ENCODE assay signal across 28 cellular contexts in the genomic region with DNA sequence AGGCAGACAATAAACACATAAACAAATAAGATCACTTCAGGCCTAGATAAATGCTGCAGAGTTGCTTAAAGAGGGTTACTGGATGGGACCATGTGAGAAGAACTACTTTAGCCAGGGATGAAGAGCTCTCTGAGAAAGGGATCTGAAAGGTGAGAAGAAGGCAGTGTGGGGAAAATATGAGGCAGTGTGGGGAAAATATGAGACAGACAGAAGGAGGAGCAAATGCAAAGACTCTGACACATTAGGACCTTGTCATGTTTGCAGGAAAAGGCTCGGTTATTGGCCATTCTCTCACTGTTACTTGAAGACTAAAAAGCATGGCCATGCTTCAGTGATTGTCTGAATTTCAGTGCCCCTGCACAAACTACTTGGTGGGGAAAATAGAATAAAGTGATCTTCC.
"Had no signal": no experiment of that assay in that cellular context is flagged by ENCODE, and none has a peak within 500 bp of the region (broad histone marks: within the 10 kb centered on the region; RNA-seq: fewer than 3 reads in every experiment).

No MANE protein-coding gene starts in this region.

- H3K27me3 Mint-ChIP-seq: stimulated activated naive CD8-positive, alpha-beta T cell treated with anti-CD3 and anti-CD28 coated beads, Interleukin-15, amount 100 ng/mL, for 72 hours; type B pancreatic cell had no signal

- H3K27me3 ChIP-seq: left lung, pancreas, tibial nerve, vagina had no signal

- H3K4me1 ChIP-seq: left lung, lower lobe of right lung, pancreas, prostate gland, vagina had no signal

- H3K4me3 ChIP-seq: left lung, lower lobe of right lung, pancreas, prostate gland, skin epidermis, tibial nerve, vagina had no signal

- H3K9me3 Mint-ChIP-seq: immature natural killer cell; naive thymus-derived CD8-positive, alpha-beta T cell; nephron; neural crest cell; stimulated activated naive CD8-positive, alpha-beta T cell treated with anti-CD3 and anti-CD28 coated beads, Interleukin-15, amount 100 ng/mL, for 72 hours; type B pancreatic cell had no signal

- H3K27ac ChIP-seq: left lung, lower lobe of right lung, pancreas, prostate gland, skin epidermis, tibial nerve, vagina had no signal

- H3K36me3 ChIP-seq: left lung, lower lobe of right lung, pancreas, prostate gland, tibial nerve, vagina had no signal

- H3K36me3 Mint-ChIP-seq: immature natural killer cell; naive thymus-derived CD8-positive, alpha-beta T cell; type B pancreatic cell had no signal

- H3K4me1 Mint-ChIP-seq: immature natural killer cell; nephron; stimulated activated naive CD8-positive, alpha-beta T cell treated with anti-CD3 and anti-CD28 coated beads, Interleukin-15, amount 100 ng/mL, for 72 hours had no signal

- H3K27ac Mint-ChIP-seq: immature natural killer cell; naive thymus-derived CD8-positive, alpha-beta T cell; nephron; stimulated activated naive CD8-positive, alpha-beta T cell treated with anti-CD3 and anti-CD28 coated beads, Interleukin-15, amount 100 ng/mL, for 72 hours; type B pancreatic cell had no signal

- H3K4me3 Mint-ChIP-seq: immature natural killer cell; naive thymus-derived CD8-positive, alpha-beta T cell; nephron; neural crest cell; stimulated activated naive CD8-positive, alpha-beta T cell treated with anti-CD3 and anti-CD28 coated beads, Interleukin-15, amount 100 ng/mL, for 72 hours; type B pancreatic cell had no signal

- DNase-seq: immature natural killer cell; kidney; left colon; left lung; lower lobe of right lung; mammary epithelial cell; mesenchymal stem cell; naive thymus-derived CD8-positive, alpha-beta T cell; nucleus accumbens; pancreas; posterior cingulate gyrus; retina; right cardiac atrium; stimulated activated CD4-positive, alpha-beta T cell treated with anti-CD3 and anti-CD28 coated beads, Interleukin-12 subunit alpha, Interleukin-12 subunit beta, amount 100 ng/mL, for 4 hours; stimulated activated CD4-positive, alpha-beta T cell treated with anti-CD3 and anti-CD28 coated beads, Interleukin-15, amount 100 ng/mL, for 24 hours; stimulated activated CD4-positive, alpha-beta T cell treated with anti-CD3 and anti-CD28 coated beads, Interleukin-2, amount 100 ng/mL, for 24 hours; stimulated activated CD4-positive, alpha-beta T cell treated with anti-CD3 and anti-CD28 coated beads, Interleukin-4, amount 100 ng/mL, for 1 hour; stimulated activated naive CD4-positive, alpha-beta T cell treated with Interleukin-2 at 50 U/mL for 16 hours; stimulated activated naive CD8-positive, alpha-beta T cell treated with anti-CD3 and anti-CD28 coated beads, Interleukin-15, amount 100 ng/mL, for 72 hours; substantia nigra had no signal

- H3K9me3 ChIP-seq: left lung, lower lobe of right lung, pancreas, prostate gland, tibial nerve, vagina had no signal

- ATAC-seq: left colon; left lung; lower lobe of right lung; naive thymus-derived CD8-positive, alpha-beta T cell; pancreas; right cardiac atrium; sciatic nerve; stimulated activated naive CD8-positive, alpha-beta T cell treated with anti-CD3 and anti-CD28 coated beads, Interleukin-15, amount 100 ng/mL, for 72 hours had no signal
